ENCODE assay signal across 8 cellular contexts in genomic region chr14:22980672-22981089, GRCh38. TPM values are rescaled to one million over a fixed set of nuclear protein-coding genes. Genes with fewer than 3 reads are reported as not detected.
DNase-seq lines count a peak whose midpoint lies in the region; ATAC-seq and TF ChIP-seq lines count a peak whose summit lies in the region.

No MANE protein-coding gene starts in this region.

- intact Hi-C loops in activated CD4-positive, alpha-beta T cell treated with anti-CD3 and anti-CD28 coated beads for 36 hours (cut with DNase I, micrococcal nuclease): loop anchor here (5.0 to 10.0 kb wide), 2 partner anchors 108 to 156 kb away; partner anchors contain the start of genes LRP10 (in 1 of the 2) and MRPL52 (in 1 of the 2)
- intact Hi-C loops in prostate gland (cut with DNase I): no loop called here

- no peaks in the 10 kb centered on the region for H3K9me3 Mint-ChIP-seq in activated CD4-positive, alpha-beta T cell treated with anti-CD3 and anti-CD28 coated beads for 36 hours (ENCODE audit: low read depth)

- H3K36me3 ChIP-seq in prostate gland: no peaks in the 10 kb centered on the region

- peaks cover 4% of the 10 kb centered on the region for H3K4me1 ChIP-seq in prostate gland (replicated peaks)

- no peak overlapping the region for H3K27ac Mint-ChIP-seq in activated CD4-positive, alpha-beta T cell treated with anti-CD3 and anti-CD28 coated beads for 36 hours

- H3K27me3 ChIP-seq in prostate gland (replicated peaks; ENCODE audit: insufficient read depth): no peaks in the 10 kb centered on the region

- no peaks in the 10 kb centered on the region for H3K36me3 Mint-ChIP-seq in activated CD4-positive, alpha-beta T cell treated with anti-CD3 and anti-CD28 coated beads for 36 hours (ENCODE audit: low read depth)

- peak overlapping the region; percentile 57 to 62 for H3K4me3 ChIP-seq in prostate gland

- CTCF ChIA-PET in activated CD4-positive, alpha-beta T cell treated with anti-CD3 and anti-CD28 coated beads for 36 hours (lab: Charles Lee): interaction anchor here (0.6 to 18.1 kb wide), 5 partner anchors 8 to 91 kb away, joined by 6 to 751 read pairs (median 37); partner anchors contain the start of genes CDH24 and PRMT5

- peak; percentile 56 for DNase-seq in activated CD4-positive, alpha-beta T cell treated with anti-CD3 and anti-CD28 coated beads for 36 hours
- DNase-seq in activated CD4-positive, alpha-beta T cell treated with anti-CD3 and anti-CD28 coated beads for 1 hour: no peak
- peak; percentile 48 to 53 for DNase-seq in activated T-cell treated with anti-CD3 and anti-CD28 coated beads, Interleukin-2, amount 50 U/mL, for 48 hours
- peak; percentile 87 for DNase-seq in glomerular visceral epithelial cell (ENCODE audit: extremely low spot score)
- DNase-seq in prostate gland (ENCODE audit: low spot score): peak; percentile 60
- DNase-seq in NCI-H1436 (lab: John Stamatoyannopoulos, UW): no peak
- DNase-seq in medulla oblongata (ENCODE audit: extremely low spot score): no peak

- ATAC-seq in activated CD4-positive, alpha-beta T cell treated with anti-CD3 and anti-CD28 coated beads for 36 hours: no peak
- no peak for ATAC-seq in GM19463 (IDR thresholded peaks at IDR 0.05; ENCODE audit: unreplicated experiment)

- H3K27ac ChIP-seq in prostate gland: peak overlapping the region; percentile 76 to 86

- no peaks in the 10 kb centered on the region for H3K27me3 Mint-ChIP-seq in activated CD4-positive, alpha-beta T cell treated with anti-CD3 and anti-CD28 coated beads for 36 hours

- WGBS in prostate gland: under 1% methylated on average over 31 of the region's 41 CpGs

- POLR2A ChIA-PET in activated CD4-positive, alpha-beta T cell treated with anti-CD3 and anti-CD28 coated beads for 36 hours (lab: Charles Lee): no interaction called here

- H3K4me1 Mint-ChIP-seq in activated CD4-positive, alpha-beta T cell treated with anti-CD3 and anti-CD28 coated beads for 36 hours: peaks cover 7% of the 10 kb centered on the region

- peak overlapping the region; percentile 48 for H3K4me3 Mint-ChIP-seq in activated CD4-positive, alpha-beta T cell treated with anti-CD3 and anti-CD28 coated beads for 36 hours

- H3K9me3 ChIP-seq in prostate gland: no peaks in the 10 kb centered on the region

- TF ChIP-seq CTCF in prostate gland (IDR thresholded peaks at IDR 0.05): no peak

- TF ChIP-seq POLR2A in prostate gland (IDR thresholded peaks at IDR 0.05): no peak

RNA-seq across cellular contexts. Expression of gene AJUBA, which starts 1.7 kb away (rescaled TPM):
- 1 to 10 TPM; 2.9 to 3.2 TPM for total RNA-seq in activated CD4-positive, alpha-beta T cell treated with anti-CD3 and anti-CD28 coated beads for 36 hours
- 10 to 100 TPM; 21.0 to 27.9 TPM for total RNA-seq in prostate gland

RNA-seq across cellular contexts. Expression of gene HAUS4, which starts 23.8 kb away (rescaled TPM):
- 10 to 100 TPM; 62.5 to 84.4 TPM for total RNA-seq in activated CD4-positive, alpha-beta T cell treated with anti-CD3 and anti-CD28 coated beads for 36 hours
- total RNA-seq in prostate gland: 10 to 100 TPM; 39.8 to 53.3 TPM

RNA-seq across cellular contexts. Expression of gene C14orf93, which starts 29.3 kb away (rescaled TPM):
- 10 to 100 TPM; 10.7 to 11.5 TPM for total RNA-seq in activated CD4-positive, alpha-beta T cell treated with anti-CD3 and anti-CD28 coated beads for 36 hours
- 10 to 100 TPM; 15.1 to 17.6 TPM for total RNA-seq in prostate gland

RNA-seq across cellular contexts. Expression of gene PRMT5, which starts 51.5 kb away (rescaled TPM):
- 100 to 1,000 TPM; 121 to 151 TPM for total RNA-seq in activated CD4-positive, alpha-beta T cell treated with anti-CD3 and anti-CD28 coated beads for 36 hours
- total RNA-seq in prostate gland: 10 to 100 TPM; 65.0 to 71.0 TPM

RNA-seq across cellular contexts. Expression of gene PSMB5, which starts 54.0 kb away (rescaled TPM):
- total RNA-seq in activated CD4-positive, alpha-beta T cell treated with anti-CD3 and anti-CD28 coated beads for 36 hours: 100 to 1,000 TPM; 104 to 129 TPM
- 100 to 1,000 TPM; 124 to 152 TPM for total RNA-seq in prostate gland

Comparison
In these comparisons a context has a peak if more than half of its experiments do, and no peak if none do; other contexts are left out.
1. DNase-seq: peak in activated CD4-positive, alpha-beta T cell treated with anti-CD3 and anti-CD28 coated beads for 36 hours (single experiment), activated T-cell treated with anti-CD3 and anti-CD28 coated beads, Interleukin-2, amount 50 U/mL, for 48 hours (2 of 2), glomerular visceral epithelial cell (single experiment) and prostate gland (single experiment); none in activated CD4-positive, alpha-beta T cell treated with anti-CD3 and anti-CD28 coated beads for 1 hour (single experiment), NCI-H1436 (single experiment) and medulla oblongata (single experiment).
2. RNA of gene AJUBA, which starts 1.7 kb away (total RNA-seq): 21.0 to 27.9 TPM in prostate gland; 2.9 to 3.2 TPM in activated CD4-positive, alpha-beta T cell treated with anti-CD3 and anti-CD28 coated beads for 36 hours; every median in the first group is over 4 times any median in the second.